1 cellular context compared by ENCODE assay signal in genomic region chr16:2432801-2433505, GRCh38.
TF ChIP-seq lines count a peak whose summit lies in the region.

No MANE protein-coding gene starts in this region.

TF ChIP-seq in endothelial cell of umbilical vein, 7 proteins besides CTCF, POLR2A, EP300 and RAD21:
- no peak for TF ChIP-seq FOS (IDR thresholded peaks at IDR 0.05; ENCODE audit: borderline replicate concordance, insufficient read depth, low read length)
- no peak for TF ChIP-seq MAX (IDR thresholded peaks at IDR 0.05; ENCODE audit: insufficient read depth, insufficient read length)
- TF ChIP-seq EZH2 (IDR thresholded peaks at IDR 0.05; ENCODE audit: borderline replicate concordance, low read depth, low read length, severe bottlenecking), result no peak
- TF ChIP-seq JUN (IDR thresholded peaks at IDR 0.05; ENCODE audit: borderline replicate concordance, insufficient read depth, insufficient read length, low read depth), result no peak
- no peak for TF ChIP-seq POLR2AphosphoS5 (IDR thresholded peaks at IDR 0.05; ENCODE audit: insufficient read depth, low read depth, low read length)
- no peak for TF ChIP-seq GATA2 (IDR thresholded peaks at IDR 0.05; ENCODE audit: insufficient read depth, insufficient read length, low read depth, low read length)
- no peak for TF ChIP-seq MYC (IDR thresholded peaks at IDR 0.05; ENCODE audit: low read depth, low read length)
